8 cellular contexts compared by ENCODE assay signal in the genomic region with DNA sequence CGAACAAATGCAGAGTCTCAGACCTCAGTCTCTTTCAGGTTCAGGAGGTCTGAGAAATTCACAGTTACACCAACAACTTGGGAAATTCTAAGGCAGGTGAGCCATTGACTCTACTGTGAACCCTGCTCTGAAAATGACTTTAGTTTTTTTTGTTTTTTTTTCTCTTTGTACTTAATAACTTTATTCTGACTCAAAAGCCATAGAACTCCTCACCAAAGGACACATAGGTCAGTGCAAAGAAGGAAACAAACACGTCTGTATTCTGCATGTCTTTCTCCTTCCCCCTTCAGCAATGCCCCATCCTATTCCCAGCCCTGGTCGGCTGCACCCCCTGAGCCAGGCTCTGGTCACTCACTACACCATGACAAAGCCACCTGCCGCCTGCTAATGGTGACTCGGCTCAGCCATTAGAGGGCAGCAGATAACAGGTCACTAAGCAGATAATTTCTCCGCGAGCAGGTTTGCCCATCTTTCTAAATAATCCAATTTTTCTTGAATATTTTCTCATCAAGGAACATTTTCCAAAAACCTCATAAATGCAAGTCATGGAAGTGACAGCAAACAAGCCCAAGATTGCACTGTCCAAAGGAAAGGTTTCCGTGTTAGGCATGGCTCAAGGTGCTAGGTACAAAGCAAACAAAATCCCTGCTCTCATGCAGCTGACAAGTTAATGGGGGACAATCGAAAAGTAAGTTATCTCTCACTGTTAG. TPM values are rescaled to one million over a fixed set of nuclear protein-coding genes. Genes with fewer than 3 reads are reported as not detected.
A peak's percentile ranks its signal among the peaks of the same experiment; 100 is the strongest.
DNase-seq lines count a peak whose midpoint lies in the region; ATAC-seq and TF ChIP-seq lines count a peak whose summit lies in the region.

No MANE protein-coding gene starts in this region.

- H2AFZ ChIP-seq in OCI-LY1 (ENCODE audit: low read length) = no peak overlapping the region

- no peaks in the 10 kb centered on the region for H3K36me3 ChIP-seq in OCI-LY1 (ENCODE audit: insufficient read depth, low read length)
- no peaks in the 10 kb centered on the region for H3K36me3 ChIP-seq in brain microvascular endothelial cell (replicated peaks)

- H3K9ac ChIP-seq in OCI-LY1 (ENCODE audit: low read length) = no peak overlapping the region

- no peaks in the 10 kb centered on the region for H3F3A ChIP-seq in OCI-LY1 (ENCODE audit: insufficient read depth, low read length)

- no peaks in the 10 kb centered on the region for H4K20me1 ChIP-seq in OCI-LY1 (ENCODE audit: insufficient read depth, low read length)

- in situ Hi-C loops in brain microvascular endothelial cell (cut with HindIII; ENCODE audit: low pct_ligation_motif_present, low sequenced_read_pairs) = loop anchor here (25.0 kb wide), 1 partner anchor 225 kb away; no protein-coding TSS in a partner anchor

- H3K27ac ChIP-seq in OCI-LY1 (ENCODE audit: low read depth, low read length, poor library complexity, severe bottlenecking) = no peak overlapping the region
- no peak overlapping the region for H3K27ac ChIP-seq in brain microvascular endothelial cell

- 0 out of 2 replicates have a peak, but pooled peaks cover 5% of the 10 kb centered on the region for H3K27me3 ChIP-seq in OCI-LY1 (ENCODE audit: insufficient read depth, low read length)
- no peaks in the 10 kb centered on the region for H3K27me3 ChIP-seq in brain microvascular endothelial cell (replicated peaks)

- no peak overlapping the region for H3K4me2 ChIP-seq in OCI-LY1 (ENCODE audit: low read length)

- peak; percentile 81 for ATAC-seq in GM21515 (IDR thresholded peaks at IDR 0.05; ENCODE audit: unreplicated experiment)

- H3K9me3 ChIP-seq in OCI-LY1 (ENCODE audit: low read length) = no peaks in the 10 kb centered on the region

- H3K4me3 ChIP-seq in OCI-LY1 (ENCODE audit: low read depth, low read length, poor library complexity, severe bottlenecking) (no peak overlapping the region), brain microvascular endothelial cell (ENCODE audit: low read depth, low read length) (no peak overlapping the region)

- no peaks in the 10 kb centered on the region for H3K9me2 ChIP-seq in OCI-LY1 (ENCODE audit: low read depth, low read length)

- TF ChIP-seq CTCF in OCI-LY1 (IDR thresholded peaks at IDR 0.05; ENCODE audit: low read length) (peak; percentile 90), brain microvascular endothelial cell (IDR thresholded peaks at IDR 0.05; ENCODE audit: low read depth, low read length, missing control alignments) (peak; percentile 88)

- DNase-seq in SKM-1 treated with dmso at 0.1 percent for 144 hours (lab: John Stamatoyannopoulos, UW; ENCODE audit: unreplicated experiment) = peak; percentile 12
- no peak for DNase-seq in SKM-1 (lab: John Stamatoyannopoulos, UW; ENCODE audit: unreplicated experiment)
- DNase-seq in HT1080 (ENCODE audit: low read depth) = peak; percentile 73
- DNase-seq in brain microvascular endothelial cell = peak; percentile 45
- peak; percentile 52 for DNase-seq in iris pigment epithelial cell (ENCODE audit: low read depth)
- DNase-seq in stimulated activated CD4-positive, alpha-beta T cell treated with anti-CD3 and anti-CD28 coated beads, Interleukin-4, amount 100 ng/mL, for 1 hour = peak; percentile 16

- no peaks in the 10 kb centered on the region for H3K79me2 ChIP-seq in OCI-LY1 (ENCODE audit: insufficient read depth, low read length)

- no peaks in the 10 kb centered on the region for H3K4me1 ChIP-seq in OCI-LY1 (ENCODE audit: insufficient read depth, low read length, severe bottlenecking)

RNA-seq across cellular contexts. Expression of gene TM4SF4, which starts 37.7 kb away (rescaled TPM):
- total RNA-seq in HT1080 (2014; rRNA removed; shearing (Covaris generic)) = not detected in 2 replicates
- not detected in 2 replicates for polyA plus RNA-seq in HT1080 (2015; cell fraction: cytosol; rRNA removed)
- polyA plus RNA-seq in HT1080 (2015; cell fraction: nucleus; rRNA removed) = not detected in 2 replicates
